Comparison of ENCODE assay signal across 14 cellular contexts in genomic region chr9:20835364-20836286, GRCh38.
DNase-seq lines count a peak whose midpoint lies in the region; ATAC-seq and TF ChIP-seq lines count a peak whose summit lies in the region.
"Had no signal": no experiment of that assay in that cellular context is flagged by ENCODE, and none has a peak within 500 bp of the region (broad histone marks: within the 10 kb centered on the region; RNA-seq: fewer than 3 reads in every experiment).

No MANE protein-coding gene starts in this region.

- H2AFZ ChIP-seq in PC-3 (ENCODE audit: low read length), result no peak overlapping the region

- POLR2A ChIA-PET in HEK293 (lab: Yijun Ruan, JAX), result interaction anchor here (0.9 kb wide), 1 partner anchor 152 kb away, joined by 3 read pairs; the partner anchor contains the start of gene FOCAD
- POLR2A ChIA-PET in PC-3 (lab: Charles Lee; ENCODE audit: unreplicated experiment), result no interaction called here

- BruUV-seq in PC-3 (replicated peaks; lab: Mats Ljungman, UMichigan), result no TSS peak

- H3K27ac ChIP-seq in HEK293 (ENCODE audit: extremely low read depth, low read depth, low read length), result no peak overlapping the region
- H3K27ac ChIP-seq in PC-3 (ENCODE audit: low read length), result no peak overlapping the region
- H3K27ac ChIP-seq: gastroesophageal sphincter had no signal

- H3K9me2 ChIP-seq in PC-3 (replicated peaks; ENCODE audit: low read length), result no peaks in the 10 kb centered on the region

- ATAC-seq in PC-3, result no peak
- ATAC-seq in HG03378 (IDR thresholded peaks at IDR 0.05; ENCODE audit: unreplicated experiment), result no peak
- no peak for ATAC-seq in HG02571 (IDR thresholded peaks at IDR 0.05; ENCODE audit: unreplicated experiment)
- ATAC-seq: gastroesophageal sphincter, SK-N-SH treated with all-trans-retinoic acid at 6 μM for 48 hours had no signal

- no peaks in the 10 kb centered on the region for H3K79me2 ChIP-seq in PC-3 (ENCODE audit: low read length)

- H3K4me3 ChIP-seq in HEK293 (ENCODE audit: low read depth, low read length) (no peak overlapping the region), PC-3 (ENCODE audit: low read length) (no peak overlapping the region), lower leg skin (ENCODE audit: low read depth, poor library complexity, severe bottlenecking) (no peak overlapping the region)
- H3K4me3 ChIP-seq: gastroesophageal sphincter had no signal

- CTCF ChIA-PET in HEK293 (lab: Yijun Ruan, JAX) (no interaction called here), PC-3 (lab: Charles Lee) (no interaction called here)

- intact Hi-C loops in PC-3 (cut with micrococcal nuclease) (no loop called here), lower leg skin (cut with DNase I; ENCODE audit: low total_unique reads) (no loop called here)

- no peaks in the 10 kb centered on the region for H3K9me3 ChIP-seq in HEK293 (ENCODE audit: control insufficient read depth, insufficient read depth, low read depth, low read length)
- H3K9me3 ChIP-seq in PC-3 (ENCODE audit: low read length), result no peaks in the 10 kb centered on the region
- H3K9me3 ChIP-seq: gastroesophageal sphincter had no signal

- peak; percentile 26 for DNase-seq in PC-3
- DNase-seq in fibroblast of peridontal ligament (ENCODE audit: extremely low read depth), result peak; percentile 36
- peak; percentile 83 for DNase-seq in renal cortical epithelial cell (ENCODE audit: low read depth)
- no peak for DNase-seq in lower leg skin (ENCODE audit: low spot score in 2 of 2)
- no peak for DNase-seq in middle frontal gyrus (ENCODE audit: extremely low spot score, low spot score)
- DNase-seq: activated CD4-positive, alpha-beta T cell treated with anti-CD3 and anti-CD28 coated beads, Interleukin-2, amount 50 U/mL, for 4 hours; H9; NCI-H2029 treated with DMSO at 0.1 percent for 48 hours; stimulated activated CD4-positive, alpha-beta T cell treated with anti-CD3 and anti-CD28 coated beads, Interleukin-1b, Interleukin-23, amount 100 ng/mL, for 48 hours had no signal

- peaks cover 11% of the 10 kb centered on the region for H3K4me1 ChIP-seq in HEK293 (ENCODE audit: control insufficient read depth, insufficient read depth, low read length)
- H3K4me1 ChIP-seq in PC-3 (ENCODE audit: insufficient read depth, low read length), result 0 out of 2 replicates have a peak, but pooled peaks cover 3% of the 10 kb centered on the region

- WGBS in lower leg skin, 2 donors, result 64 to 73% methylated on average over 6 of the region's 6 CpGs

- H3K36me3 ChIP-seq in HEK293 (ENCODE audit: control insufficient read depth in 2 of 2, insufficient read depth in 1 of 2, low read length in 2 of 2) (no peaks in the 10 kb centered on the region; a peak in 1 of 3 replicates), PC-3 (ENCODE audit: low read depth, low read length) (no peaks in the 10 kb centered on the region)

- H3F3A ChIP-seq in PC-3 (ENCODE audit: low read length, unreplicated experiment), result no peaks in the 10 kb centered on the region

- no peaks in the 10 kb centered on the region for H3K27me3 ChIP-seq in PC-3 (ENCODE audit: low read length)
- H3K27me3 ChIP-seq: gastroesophageal sphincter had no signal

- H4K20me1 ChIP-seq in PC-3 (ENCODE audit: low read length), result no peaks in the 10 kb centered on the region

- TF ChIP-seq POLR2A in lower leg skin (IDR thresholded peaks at IDR 0.05), result no peak

- TF ChIP-seq CTCF in HEK293 (tag by site-specific recombination; IDR thresholded peaks at IDR 0.05), result no peak
- no peak for TF ChIP-seq CTCF in PC-3 (conservative IDR thresholded peaks at IDR 0.05; ENCODE audit: low read depth, low read length)
- no peak for TF ChIP-seq CTCF in lower leg skin (IDR thresholded peaks at IDR 0.05)

- no peak overlapping the region for H3K9ac ChIP-seq in PC-3 (ENCODE audit: low read length)

- no peak overlapping the region for H3K4me2 ChIP-seq in PC-3 (ENCODE audit: low read length)

TF ChIP-seq in HEK293, 187 proteins besides CTCF, POLR2A, EP300 and RAD21:
- TF ChIP-seq ZNF621 (tag by site-specific recombination; IDR thresholded peaks at IDR 0.05) (no peak), SETDB1 (IDR thresholded peaks at IDR 0.05; ENCODE audit: insufficient read length, low read length) (peak; percentile 30), MZF1 (tag by site-specific recombination; IDR thresholded peaks at IDR 0.05; ENCODE audit: borderline replicate concordance) (peak; percentile 33; the same call in 1 of the 2 replicates), TCF7L2 (IDR thresholded peaks at IDR 0.05; ENCODE audit: borderline replicate concordance, low read depth, low read length) (peak; percentile 62; the same call in 1 of the 2 replicates), PRDM6 (tag by site-specific recombination; IDR thresholded peaks at IDR 0.05) (0 out of 2 replicates have a peak, but pooled peaks have one; percentile 3), ZNF18 (tag by site-specific recombination; IDR thresholded peaks at IDR 0.05) (no peak), ZNF366 (tag by site-specific recombination; conservative IDR thresholded peaks at IDR 0.05) (0 out of 2 replicates have a peak, but pooled peaks have one; percentile 11)

Comparison
In these comparisons a context has a peak if more than half of its experiments do, and no peak if none do; other contexts are left out.
1. DNase-seq: peak in PC-3 (single experiment), fibroblast of peridontal ligament (single experiment) and renal cortical epithelial cell (single experiment); none in lower leg skin (0 of 2) and middle frontal gyrus (single experiment).